Comparison of ENCODE assay signal across 22 cellular contexts in the genomic region with DNA sequence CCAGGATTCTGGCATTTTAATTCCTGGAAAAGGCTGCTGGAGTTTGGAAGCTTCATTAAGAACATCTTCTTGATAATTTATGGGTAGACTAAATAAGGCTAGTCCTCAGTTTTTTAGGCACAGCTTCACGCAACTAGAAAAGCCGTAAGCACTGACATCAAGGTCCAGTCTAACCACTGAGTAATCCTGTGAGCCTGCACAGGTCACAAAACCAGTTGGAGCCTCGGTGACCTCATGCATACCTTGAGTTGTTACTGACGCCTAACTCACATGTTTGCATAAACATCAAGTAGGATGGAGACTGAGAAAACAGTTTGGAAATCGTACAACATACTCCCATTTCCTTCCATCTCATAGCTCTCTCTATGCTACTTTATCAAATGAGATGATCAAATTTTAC.
DNase-seq lines count a peak whose midpoint lies in the region; TF ChIP-seq lines count a peak whose summit lies in the region.
"Had no signal": no experiment of that assay in that cellular context is flagged by ENCODE, and none has a peak within 500 bp of the region (broad histone marks: within the 10 kb centered on the region; RNA-seq: fewer than 3 reads in every experiment).

No MANE protein-coding gene starts in this region.

- H3K79me2 ChIP-seq in OCI-LY7 (ENCODE audit: insufficient read depth, low read depth, low read length), result no peaks in the 10 kb centered on the region

- H4K20me1 ChIP-seq in OCI-LY7 (ENCODE audit: insufficient read depth, low read length), result no peaks in the 10 kb centered on the region

- H3K4me2 ChIP-seq in OCI-LY7 (ENCODE audit: low read length), result no peak overlapping the region

- no peak overlapping the region for H3K27ac ChIP-seq in OCI-LY7 (ENCODE audit: low read depth, low read length, poor library complexity, severe bottlenecking)
- H3K27ac ChIP-seq: right lobe of liver, upper lobe of right lung had no signal

- peak; percentile 33 for DNase-seq in ELR (ENCODE audit: low read depth)
- peak; percentile 8 for DNase-seq in RKO (ENCODE audit: low spot score)
- peak; percentile 14 for DNase-seq in fibroblast of pulmonary artery (ENCODE audit: low read depth)
- peak; percentile 5 for DNase-seq in posterior vena cava (ENCODE audit: low spot score)
- no peak for DNase-seq in OCI-LY7 (ENCODE audit: low spot score)
- no peak for DNase-seq in head of caudate nucleus
- no peak for DNase-seq in KBM-7
- DNase-seq in NCI-H510A (lab: John Stamatoyannopoulos, UW), result no peak
- DNase-seq: activated CD4-positive, alpha-beta memory T cell treated with anti-CD3 and anti-CD28 coated beads, Interleukin-2, amount 10 ng/mL, durations not matched to agents 7 days and 5 days; activated CD4-positive, CD25-positive, alpha-beta regulatory T cell treated with anti-CD3 and anti-CD28 coated beads, Interleukin-2, amount 50 U/mL, for 72 hours; activated naive CD4-positive, alpha-beta T cell treated with anti-CD3 and anti-CD28 coated beads, Interleukin-2, amount 50 U/mL, for 16 hours; glutamatergic neuron; KG1; NCI-H1417; NCI-H2029 treated with DMSO at 0.1 percent for 48 hours; NCI-H82; RPMI8226; stimulated activated CD4-positive, alpha-beta T cell treated with anti-CD3 and anti-CD28 coated beads, Interleukin-4, amount 100 ng/mL, for 4 hours; upper lobe of right lung had no signal

- POLR2A ChIA-PET in OCI-LY7 (lab: Charles Lee), result no interaction called here

- no peaks in the 10 kb centered on the region for H3K9me2 ChIP-seq in OCI-LY7 (ENCODE audit: insufficient read depth, low read length)

- no peak for TF ChIP-seq CTCF in fibroblast of pulmonary artery (IDR thresholded peaks at IDR 0.05; ENCODE audit: low read length, missing control alignments)
- no peak for TF ChIP-seq CTCF in OCI-LY7 (conservative IDR thresholded peaks at IDR 0.05; ENCODE audit: low read length)

- CTCF ChIA-PET in OCI-LY7 (lab: Charles Lee; ENCODE audit: unreplicated experiment), result no interaction called here

- intact Hi-C loops in posterior vena cava (cut with DNase I) (no loop called here), OCI-LY7 (cut with micrococcal nuclease; ENCODE audit: unreplicated experiment) (loop anchor here (5.0 kb wide), 1 partner anchor 258 kb away; no protein-coding TSS in a partner anchor), head of caudate nucleus (cut with DNase I) (loop anchor here (10.0 kb wide), 1 partner anchor 146 kb away; no protein-coding TSS in a partner anchor)

- H3K4me1 ChIP-seq in OCI-LY7 (ENCODE audit: insufficient read depth, low read length, poor library complexity, severe bottlenecking), result no peaks in the 10 kb centered on the region
- H3K4me1 ChIP-seq: HAP-1, right lobe of liver had no signal

- no peaks in the 10 kb centered on the region for H3K9me3 ChIP-seq in OCI-LY7 (ENCODE audit: low read length)
- H3K9me3 ChIP-seq: HAP-1, right lobe of liver, upper lobe of right lung had no signal

- no TSS peak for BruUV-seq in OCI-LY7 (replicated peaks; lab: Mats Ljungman, UMichigan)

- no peak overlapping the region for H3K4me3 ChIP-seq in fibroblast of pulmonary artery (replicated peaks; ENCODE audit: low read depth, low read length)
- no peak overlapping the region for H3K4me3 ChIP-seq in OCI-LY7 (ENCODE audit: low read depth, low read length, poor library complexity, severe bottlenecking)
- H3K4me3 ChIP-seq: HAP-1, lung, right lobe of liver, upper lobe of right lung had no signal

- in situ Hi-C loops in KBM-7 (cut with MboI; ENCODE audit: low pct_unique_long_range_greater_than_20kb, low sequenced_read_pairs), result no loop called here

- no peaks in the 10 kb centered on the region for H3K36me3 ChIP-seq in OCI-LY7 (ENCODE audit: insufficient read depth, low read length)
- H3K36me3 ChIP-seq: HAP-1, right lobe of liver, upper lobe of right lung had no signal

- H2AFZ ChIP-seq in OCI-LY7 (ENCODE audit: low read length), result no peak overlapping the region

Comparison
In these comparisons a context has a peak if more than half of its experiments do, and no peak if none do; other contexts are left out.
1. DNase-seq: peak in ELR (single experiment), RKO (single experiment), fibroblast of pulmonary artery (single experiment) and posterior vena cava (single experiment); none in OCI-LY7 (single experiment), head of caudate nucleus (0 of 42), KBM-7 (single experiment) and NCI-H510A (single experiment).
2. intact Hi-C loops: an anchor here in OCI-LY7 (5.0 kb wide) and head of caudate nucleus (10.0 kb wide); none called in posterior vena cava.